21 cellular contexts compared by ENCODE assay signal in the genomic region with DNA sequence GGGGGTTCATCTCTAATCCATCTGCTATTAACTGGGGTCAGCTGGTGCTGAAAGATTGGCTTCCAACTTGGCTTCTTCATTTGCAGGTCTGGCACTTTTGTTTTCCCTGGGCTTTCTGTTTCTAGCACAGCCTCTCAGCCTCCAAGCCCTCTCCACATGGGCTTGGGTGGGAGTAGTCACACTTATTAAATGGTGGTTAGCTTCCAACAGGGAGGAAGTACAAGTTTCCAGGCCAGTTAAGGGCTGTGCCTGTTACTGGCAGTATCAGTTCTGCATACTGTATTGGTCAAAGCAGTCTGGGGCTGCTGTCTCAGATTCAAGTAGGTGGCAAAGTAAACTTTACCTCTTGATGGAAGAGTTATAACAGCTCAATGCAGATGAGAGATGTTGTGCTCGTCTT.
"Had no signal": no experiment of that assay in that cellular context is flagged by ENCODE, and none has a peak within 500 bp of the region (broad histone marks: within the 10 kb centered on the region; RNA-seq: fewer than 3 reads in every experiment).

No MANE protein-coding gene starts in this region.

- H3K4me3 Mint-ChIP-seq: naive B cell; nephron; stimulated activated effector memory CD8-positive, alpha-beta T cell treated with anti-CD3 and anti-CD28 coated beads, Interleukin-12 subunit alpha, Interleukin-12 subunit beta, amount 100 ng/mL, for 72 hours; type B pancreatic cell had no signal

- DNase-seq: effector CD4-positive, alpha-beta T cell; foreskin melanocyte; head of caudate nucleus; left colon; left ventricle myocardium superior; mesenchymal stem cell; naive B cell; right lobe of liver; stimulated activated CD4-positive, alpha-beta T cell treated with anti-CD3 and anti-CD28 coated beads, Interleukin-4, amount 100 ng/mL, for 1 hour; stimulated activated CD8-positive, alpha-beta memory T cell treated with anti-CD3 and anti-CD28 coated beads, Interleukin-4, amount 100 ng/mL, for 48 hours; stimulated activated naive CD8-positive, alpha-beta T cell treated with anti-CD3 and anti-CD28 coated beads, Interleukin-15, Interleukin-2, amounts not matched to agents 100 U/mL and 50 U/mL, for 24 hours; thyroid gland had no signal

- H3K4me3 ChIP-seq: hepatocyte, lung, prostate gland, right lobe of liver, suprapubic skin, thyroid gland had no signal

- H3K4me1 Mint-ChIP-seq: naive B cell; stimulated activated effector memory CD8-positive, alpha-beta T cell treated with anti-CD3 and anti-CD28 coated beads, Interleukin-12 subunit alpha, Interleukin-12 subunit beta, amount 100 ng/mL, for 72 hours had no signal

- H3K27me3 Mint-ChIP-seq: type B pancreatic cell had no signal

- H3K4me1 ChIP-seq: prostate gland, right lobe of liver, suprapubic skin, thyroid gland had no signal

- H3K27me3 ChIP-seq: hepatocyte, right lobe of liver, suprapubic skin, thyroid gland had no signal

- H3K79me2 ChIP-seq: hepatocyte, parathyroid adenoma had no signal

- H3K27ac Mint-ChIP-seq: naive B cell; nephron; stimulated activated effector memory CD8-positive, alpha-beta T cell treated with anti-CD3 and anti-CD28 coated beads, Interleukin-12 subunit alpha, Interleukin-12 subunit beta, amount 100 ng/mL, for 72 hours; type B pancreatic cell had no signal

- H3K36me3 Mint-ChIP-seq: stimulated activated effector memory CD8-positive, alpha-beta T cell treated with anti-CD3 and anti-CD28 coated beads, Interleukin-12 subunit alpha, Interleukin-12 subunit beta, amount 100 ng/mL, for 72 hours; type B pancreatic cell had no signal

- H2AFZ ChIP-seq: hepatocyte, parathyroid adenoma had no signal

- H3K27ac ChIP-seq: hepatocyte, parathyroid adenoma, prostate gland, right lobe of liver, suprapubic skin, thyroid gland had no signal

- H3K36me3 ChIP-seq: prostate gland, right lobe of liver, suprapubic skin, thyroid gland had no signal

- H3K9me3 ChIP-seq: prostate gland, right lobe of liver, thyroid gland had no signal

- H3K4me2 ChIP-seq: hepatocyte had no signal

- H3K9ac ChIP-seq: parathyroid adenoma had no signal

- FAIRE-seq: urothelium cell line had no signal
